Comparison of ENCODE assay signal across 20 cellular contexts in genomic region chr17:60792250-60792898, GRCh38.
DNase-seq lines count a peak whose midpoint lies in the region; ATAC-seq, FAIRE-seq and TF ChIP-seq lines count a peak whose summit lies in the region.
"Had no signal": no experiment of that assay in that cellular context is flagged by ENCODE, and none has a peak within 500 bp of the region (broad histone marks: within the 10 kb centered on the region; RNA-seq: fewer than 3 reads in every experiment).

No MANE protein-coding gene starts in this region.

- H3K36me3 Mint-ChIP-seq in mesothelial cell of epicardium: peaks cover 4% of the 10 kb centered on the region

- 72 to 88% (median 83%) methylated on average over 6 to 10 of the region's 10 CpGs for WGBS in heart left ventricle, 4 donors

- H3K27me3 ChIP-seq in heart left ventricle (no peaks in the 10 kb centered on the region), left ventricle myocardium inferior (ENCODE audit: low read depth) (no peaks in the 10 kb centered on the region)
- H3K27me3 ChIP-seq: cardiac muscle cell, hepatocyte, suprapubic skin had no signal

- FAIRE-seq in urothelium cell line (lab: Jason Lieb, UNC): peak; percentile 75

- H3K4me1 ChIP-seq in heart left ventricle (peaks cover 0 to 6% (median 0%) of the 10 kb centered on the region in 12 donors), left ventricle myocardium inferior (peaks cover 17% of the 10 kb centered on the region)
- H3K4me1 ChIP-seq: parathyroid adenoma had no signal

- H3K9me3 Mint-ChIP-seq in mesothelial cell of epicardium: peaks cover 23% of the 10 kb centered on the region

- H3K4me1 Mint-ChIP-seq in mesothelial cell of epicardium: peaks cover 16% of the 10 kb centered on the region
- H3K4me1 Mint-ChIP-seq: nephron progenitor cell had no signal

- H3K27ac ChIP-seq in heart left ventricle (no peak overlapping the region), left ventricle myocardium inferior (replicated peaks) (no peak overlapping the region)
- H3K27ac ChIP-seq: cardiac muscle cell, hepatocyte, parathyroid adenoma, suprapubic skin had no signal

- no peak overlapping the region for H3K4me3 ChIP-seq in heart left ventricle
- no peak overlapping the region for H3K4me3 ChIP-seq in left ventricle myocardium inferior
- H3K4me3 ChIP-seq: cardiac muscle cell, hepatocyte, suprapubic skin had no signal

- no peak for TF ChIP-seq POLR2A in heart left ventricle (IDR thresholded peaks at IDR 0.05)

- H3K36me3 ChIP-seq in heart left ventricle (no peaks in the 10 kb centered on the region), left ventricle myocardium inferior (no peaks in the 10 kb centered on the region)
- H3K36me3 ChIP-seq: cardiac muscle cell, suprapubic skin had no signal

- no peak overlapping the region for H3K4me3 Mint-ChIP-seq in mesothelial cell of epicardium
- H3K4me3 Mint-ChIP-seq: nephron progenitor cell had no signal

- intact Hi-C loops in heart left ventricle (cut with DNase I): no loop called here
- intact Hi-C loops in left ventricle myocardium inferior (cut with micrococcal nuclease): no loop called here
- intact Hi-C loops in left cardiac atrium (cut with DNase I): no loop called here

- no peaks in the 10 kb centered on the region for H3K27me3 Mint-ChIP-seq in mesothelial cell of epicardium (ENCODE audit: low read depth)

- no peak overlapping the region for H3K27ac Mint-ChIP-seq in mesothelial cell of epicardium

- DNase-seq in heart left ventricle: no peak
- DNase-seq in left ventricle myocardium inferior: no peak
- peak; percentile 17 for DNase-seq in NCI-H446 treated with DMSO at 0.1 percent for 48 hours (lab: John Stamatoyannopoulos, UW)
- no peak for DNase-seq in left cardiac atrium
- DNase-seq in urothelium cell line (ENCODE audit: low spot score): no peak
- no peak for DNase-seq in GM10266 (ENCODE audit: extremely low spot score)
- DNase-seq in mesothelial cell of epicardium (ENCODE audit: low spot score in 2 of 2, unreplicated experiment in 2 of 2): no peak
- no peak for DNase-seq in central memory CD4-positive, alpha-beta T cell
- DNase-seq: activated naive CD4-positive, alpha-beta T cell treated with Interleukin-2 at 50 U/mL for 16 hours; activated T-cell treated with anti-CD3 and anti-CD28 coated beads, Interleukin-2, amount 50 U/mL, for 48 hours; amniotic stem cell; foreskin fibroblast; NCI-H1105 treated with DMSO at 0.1 percent for 48 hours; NCI-H2081 treated with DMSO at 0.1 percent for 48 hours; NCI-H526 treated with DMSO at 0.1 percent for 48 hours; nephron progenitor cell had no signal

- no peak for TF ChIP-seq CTCF in heart left ventricle (IDR thresholded peaks at IDR 0.05)
- no peak for TF ChIP-seq CTCF in left ventricle myocardium inferior (IDR thresholded peaks at IDR 0.05; ENCODE audit: borderline replicate concordance)
- no peak for TF ChIP-seq CTCF in GM10266 (IDR thresholded peaks at IDR 0.05; ENCODE audit: control insufficient read depth, insufficient read depth, low read depth, missing control alignments)
- no peak for TF ChIP-seq CTCF in mesothelial cell of epicardium (IDR thresholded peaks at IDR 0.05; ENCODE audit: unreplicated experiment)

- H3K9me3 ChIP-seq in heart left ventricle: no peaks in the 10 kb centered on the region
- H3K9me3 ChIP-seq in left ventricle myocardium inferior (replicated peaks): no peaks in the 10 kb centered on the region
- H3K9me3 ChIP-seq: suprapubic skin had no signal

- peak in 3 of 4 donors; percentile 24 to 48 (median 39) for ATAC-seq in heart left ventricle
- peak; percentile 42 to 87 for ATAC-seq in left cardiac atrium
